In the genomic region with DNA sequence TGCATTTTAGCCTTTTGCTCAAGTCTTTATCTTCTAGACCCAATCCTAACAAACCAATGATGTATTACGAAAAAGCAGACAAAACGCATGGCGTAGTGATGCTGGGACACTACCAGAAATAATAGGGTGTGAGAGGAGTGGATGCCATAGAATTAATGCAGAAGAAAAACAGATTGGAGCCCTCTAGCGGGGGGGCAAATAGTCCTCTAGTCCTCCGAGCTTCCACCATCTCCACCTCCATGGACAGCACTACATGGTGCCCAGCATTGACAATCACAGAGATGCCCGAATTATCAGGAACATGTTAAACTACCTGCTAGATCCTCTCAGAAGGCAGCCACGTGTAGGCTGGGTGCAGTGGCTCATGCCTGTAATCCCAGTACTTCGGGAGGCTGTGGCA, we compare ENCODE assay signal across 24 cellular contexts. TPM values are rescaled to one million over a fixed set of nuclear protein-coding genes. Genes with fewer than 3 reads are reported as not detected.
DNase-seq lines count a peak whose midpoint lies in the region; ATAC-seq, FAIRE-seq and TF ChIP-seq lines count a peak whose summit lies in the region.
"Had no signal": no experiment of that assay in that cellular context is flagged by ENCODE, and none has a peak within 500 bp of the region (broad histone marks: within the 10 kb centered on the region; RNA-seq: fewer than 3 reads in every experiment).

No MANE protein-coding gene starts in this region.

- no peak overlapping the region for H3K27ac ChIP-seq in OCI-LY1 (ENCODE audit: low read depth, low read length, poor library complexity, severe bottlenecking)
- no peak overlapping the region for H3K27ac ChIP-seq in K562 (ENCODE audit: extremely low read depth, low read depth, low read length)
- H3K27ac ChIP-seq in esophagus muscularis mucosa (replicated peaks in 1 of 4): no peak overlapping the region
- H3K27ac ChIP-seq: A549 had no signal

- no peak for TF ChIP-seq EP300 in K562 (IDR thresholded peaks at IDR 0.05; ENCODE audit: low read length)
- no peak for TF ChIP-seq EP300 in esophagus muscularis mucosa (IDR thresholded peaks at IDR 0.05)

- peak; percentile 66 for ATAC-seq in K562
- ATAC-seq: A549 had no signal

- peak; percentile 1 for DNase-seq in HT-29 (ENCODE audit: low spot score)
- no peak for DNase-seq in K562 (ENCODE audit: extremely low read depth in 1 of 4, low spot score in 3 of 4)
- peak; percentile 47 for DNase-seq in esophagus muscularis mucosa (ENCODE audit: extremely low spot score)
- DNase-seq in NCI-H2171 treated with DMSO at 0.1 percent for 48 hours (lab: John Stamatoyannopoulos, UW): no peak
- no peak for DNase-seq in NCI-H146 (lab: John Stamatoyannopoulos, UW)
- no peak for DNase-seq in NCI-H226
- DNase-seq: 8988T; ACHN; AML-193; C1 segment of cervical spinal cord; Calu3; CD4-positive, alpha-beta memory T cell; COR-L47; DMS53; DMS79 treated with DMSO at 0.1 percent for 48 hours; GF-D8; GOT3; HFFc6 had no signal

- no TSS peak for BruUV-seq in K562 (replicated peaks; lab: Mats Ljungman, UMichigan)

- CTCF ChIA-PET in K562 (lab: Yijun Ruan, JAX; ENCODE audit: low intra/inter-chr PET ratio): no interaction called here

- intact Hi-C loops in K562 (cut with micrococcal nuclease): no loop called here
- intact Hi-C loops in esophagus muscularis mucosa (cut with DNase I): no loop called here

- no peaks in the 10 kb centered on the region for H3F3A ChIP-seq in OCI-LY1 (ENCODE audit: insufficient read depth, low read length)

- H3K36me3 ChIP-seq in OCI-LY1 (ENCODE audit: insufficient read depth, low read length) (no peaks in the 10 kb centered on the region), K562 (ENCODE audit: control insufficient read depth, insufficient read depth, low read length) (no peaks in the 10 kb centered on the region), esophagus muscularis mucosa (no peaks in the 10 kb centered on the region)
- H3K36me3 ChIP-seq: HAP-1 had no signal

- no peak overlapping the region for H3K9ac ChIP-seq in OCI-LY1 (ENCODE audit: low read length)
- H3K9ac ChIP-seq in K562 (ENCODE audit: insufficient read depth in 1 of 2, low read depth in 2 of 2, low read length in 2 of 2): no peak overlapping the region

- TF ChIP-seq POLR2A in K562 (conservative IDR thresholded peaks at IDR 0.05): no peak
- TF ChIP-seq POLR2A in esophagus muscularis mucosa (IDR thresholded peaks at IDR 0.05; ENCODE audit: low read depth): no peak

- no peaks in the 10 kb centered on the region for H3K9me1 ChIP-seq in K562 (ENCODE audit: control insufficient read depth, insufficient read depth, low read length)

- H3K9me3 ChIP-seq in OCI-LY1 (ENCODE audit: low read length) (no peaks in the 10 kb centered on the region), K562 (replicated peaks; ENCODE audit: control insufficient read depth, insufficient read depth, low read depth, low read length) (no peaks in the 10 kb centered on the region), esophagus muscularis mucosa (no peaks in the 10 kb centered on the region)
- H3K9me3 ChIP-seq: A549, HAP-1 had no signal

- H3K79me2 ChIP-seq in OCI-LY1 (ENCODE audit: insufficient read depth, low read length): no peaks in the 10 kb centered on the region
- H3K79me2 ChIP-seq in K562 (ENCODE audit: control insufficient read depth, insufficient read depth, low read length): no peaks in the 10 kb centered on the region

- no peaks in the 10 kb centered on the region for H3K9me2 ChIP-seq in OCI-LY1 (ENCODE audit: low read depth, low read length)

- H3K4me1 ChIP-seq in OCI-LY1 (ENCODE audit: insufficient read depth, low read length, severe bottlenecking): no peaks in the 10 kb centered on the region
- peaks cover 0 to 8% of the 10 kb centered on the region in 2 experiments; a peak in 2 of 5 replicates for H3K4me1 ChIP-seq in K562 (replicated peaks in 1 of 2; ENCODE audit: control insufficient read depth in 2 of 2, insufficient read depth in 2 of 2, low read length in 2 of 2)
- peaks cover 13 to 23% (median 14%) of the 10 kb centered on the region in 4 donors for H3K4me1 ChIP-seq in esophagus muscularis mucosa
- H3K4me1 ChIP-seq: HAP-1 had no signal

- no peaks in the 10 kb centered on the region for H3K27me3 ChIP-seq in OCI-LY1 (ENCODE audit: insufficient read depth, low read length)
- H3K27me3 ChIP-seq in K562 (ENCODE audit: control insufficient read depth in 2 of 2, insufficient read depth in 2 of 2, low read length in 2 of 2): no peaks in the 10 kb centered on the region
- no peaks in the 10 kb centered on the region for H3K27me3 ChIP-seq in esophagus muscularis mucosa

- no peak for FAIRE-seq in K562 (lab: Jason Lieb, UNC)
- FAIRE-seq: A549, GM12891, GM18507, H54 had no signal

- no peak overlapping the region for H2AFZ ChIP-seq in OCI-LY1 (ENCODE audit: low read length)
- peak overlapping the region; percentile 11; the same call in 1 of the 2 replicates for H2AFZ ChIP-seq in K562 (ENCODE audit: low read depth, low read length)

- H3K4me3 ChIP-seq in OCI-LY1 (ENCODE audit: low read depth, low read length, poor library complexity, severe bottlenecking) (no peak overlapping the region), K562 (no peak overlapping the region), esophagus muscularis mucosa (no peak overlapping the region)
- H3K4me3 ChIP-seq: A549, HAP-1 had no signal

- peak in 1 of 2 experiments; percentile 19; a peak in 1 of 4 replicates for TF ChIP-seq RAD21 in K562 (CRISPR knock-in tag; conservative IDR thresholded peaks at IDR 0.05 in 1 of 2, IDR thresholded peaks at IDR 0.05 in 1 of 2)

- in situ Hi-C loops in K562 (cut with MboI): no loop called here

- POLR2A ChIA-PET in K562 (lab: Yijun Ruan, JAX): no interaction called here

- peak; percentile 29; the same call in 1 of the 2 replicates for TF ChIP-seq CTCF in OCI-LY1 (IDR thresholded peaks at IDR 0.05; ENCODE audit: low read length)
- TF ChIP-seq CTCF in K562 (IDR thresholded peaks at IDR 0.05 in 2 of 3, conservative IDR thresholded peaks at IDR 0.05 in 1 of 3; ENCODE audit: insufficient read depth in 2 of 3, low read depth in 1 of 3, low read length in 3 of 3): peak; percentile 17 to 26 (median 20); a peak in 1 of 6 replicates
- no peak for TF ChIP-seq CTCF in esophagus muscularis mucosa (IDR thresholded peaks at IDR 0.05)

- H4K20me1 ChIP-seq in OCI-LY1 (ENCODE audit: insufficient read depth, low read length) (no peaks in the 10 kb centered on the region), K562 (replicated peaks; ENCODE audit: control insufficient read depth, insufficient read depth, low read length) (no peaks in the 10 kb centered on the region)

- H3K4me2 ChIP-seq in OCI-LY1 (ENCODE audit: low read length): no peak overlapping the region
- H3K4me2 ChIP-seq in K562 (ENCODE audit: insufficient read depth, low read length): no peak overlapping the region
- H3K4me2 ChIP-seq: A549 had no signal

- WGBS in K562 (ENCODE audit: insufficient coverage, low coverage, missing lambda C conversion rate): 30% methylated on average over 8 of the region's 8 CpGs
- 89% methylated on average over 8 of the region's 8 CpGs for WGBS in esophagus muscularis mucosa

TF ChIP-seq in K562, 482 proteins besides CTCF, POLR2A, EP300 and RAD21:
- TF ChIP-seq, protein P1, sequence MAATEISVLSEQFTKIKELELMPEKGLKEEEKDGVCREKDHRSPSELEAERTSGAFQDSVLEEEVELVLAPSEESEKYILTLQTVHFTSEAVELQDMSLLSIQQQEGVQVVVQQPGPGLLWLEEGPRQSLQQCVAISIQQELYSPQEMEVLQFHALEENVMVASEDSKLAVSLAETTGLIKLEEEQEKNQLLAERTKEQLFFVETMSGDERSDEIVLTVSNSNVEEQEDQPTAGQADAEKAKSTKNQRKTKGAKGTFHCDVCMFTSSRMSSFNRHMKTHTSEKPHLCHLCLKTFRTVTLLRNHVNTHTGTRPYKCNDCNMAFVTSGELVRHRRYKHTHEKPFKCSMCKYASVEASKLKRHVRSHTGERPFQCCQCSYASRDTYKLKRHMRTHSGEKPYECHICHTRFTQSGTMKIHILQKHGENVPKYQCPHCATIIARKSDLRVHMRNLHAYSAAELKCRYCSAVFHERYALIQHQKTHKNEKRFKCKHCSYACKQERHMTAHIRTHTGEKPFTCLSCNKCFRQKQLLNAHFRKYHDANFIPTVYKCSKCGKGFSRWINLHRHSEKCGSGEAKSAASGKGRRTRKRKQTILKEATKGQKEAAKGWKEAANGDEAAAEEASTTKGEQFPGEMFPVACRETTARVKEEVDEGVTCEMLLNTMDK (IDR thresholded peaks at IDR 0.05; ENCODE audit: borderline replicate concordance, insufficient read depth, low read depth, low read length, poor library complexity, severe bottlenecking): peak; percentile 44
- TF ChIP-seq PHB (CRISPR knock-in tag; IDR thresholded peaks at IDR 0.05): no peak

RNA-seq across cellular contexts. Expression of a gene that starts 15.4 kb away (rescaled TPM):
- total RNA-seq in HT-29 (2014; rRNA removed; shearing (Covaris generic)): 37.1 and 39.4 TPM in 2 replicates
- 16.6 and 83.8 TPM in 2 replicates for total RNA-seq in K562 (2011; cell fraction: chromatin; rRNA removed; ENCODE audit: low replicate concordance)
- 4.2 and 6.4 TPM in 2 replicates for total RNA-seq in K562 (2011; cell fraction: nucleolus; rRNA removed)
- total RNA-seq in K562 (2011; cell fraction: nucleoplasm; rRNA removed): 16.1 and 32.0 TPM in 2 replicates
- total RNA-seq in K562 (2014; rRNA removed) (14.3 and 15.0 TPM in 2 replicates), K562 (2014; rRNA removed; fragmentation: Illumina TruSeq; extraction: Trizol) (28.4 and 35.3 TPM in 2 replicates), K562 (2015; rRNA removed; fragmentation: Illumina TruSeq; extraction: Trizol) (28.1 and 30.6 TPM in 2 replicates), K562 (2021) (21.2 and 22.1 TPM in 2 replicates), esophagus muscularis mucosa (100 to 1,000 TPM in 2 of 4 donors, 10 to 100 TPM in 2; 90.0 to 119 (median 101) TPM)
- polyA plus RNA-seq in K562 (2011; rRNA removed) (6.8 and 10.6 TPM in 2 replicates), K562 (2014; fragmentation: Illumina TruSeq; extraction: Trizol) (13.4 and 16.5 TPM in 2 replicates), K562 (2014; fragmentation: Nextera tagmentation; extraction: Ambion mirVana) (1 to 10 TPM; 4.9 to 6.0 TPM), K562 (2014; rRNA removed) (10.6 and 10.7 TPM in 2 replicates)
- 1.6 and 3.5 TPM in 2 replicates for polyA plus RNA-seq in K562 (2011; cell fraction: cytosol; rRNA removed)
- 4.2 and 5.4 TPM in 2 replicates for polyA plus RNA-seq in K562 (2011; cell fraction: nucleus; rRNA removed)
- polyA plus RNA-seq in K562 (2012): 10.8 and 12.3 TPM in 2 replicates
- 47.6 and 51.9 TPM in 2 replicates for polyA minus RNA-seq in K562 (2011; rRNA and poly(A)+ RNA removed)
- polyA minus RNA-seq in K562 (2011; cell fraction: cytosol; rRNA and poly(A)+ RNA removed): 13.8 and 19.1 TPM in 2 replicates
- polyA minus RNA-seq in K562 (2011; cell fraction: nucleus; rRNA and poly(A)+ RNA removed): 13.7 and 34.7 TPM in 2 replicates

Comparison
In these comparisons a context has a peak if more than half of its experiments do, and no peak if none do; other contexts are left out.
1. DNase-seq: peak in HT-29 (single experiment) and esophagus muscularis mucosa (single experiment); none in K562 (0 of 4), NCI-H2171 treated with DMSO at 0.1 percent for 48 hours (single experiment), NCI-H146 (single experiment) and NCI-H226 (single experiment).
2. CTCF ChIP-seq: peak in OCI-LY1 (single experiment) and K562 (3 of 3); none in esophagus muscularis mucosa (0 of 3).